Comparison of ENCODE assay signal across 9 cellular contexts in genomic region chr6:56683882-56684281, GRCh38. TPM values are rescaled to one million over a fixed set of nuclear protein-coding genes. Genes with fewer than 3 reads are reported as not detected.
DNase-seq lines count a peak whose midpoint lies in the region; TF ChIP-seq lines count a peak whose summit lies in the region.
"Had no signal": no experiment of that assay in that cellular context is flagged by ENCODE, and none has a peak within 500 bp of the region (broad histone marks: within the 10 kb centered on the region; RNA-seq: fewer than 3 reads in every experiment).

No MANE protein-coding gene starts in this region.

- POLR2A ChIA-PET in SK-N-SH (lab: Yijun Ruan, JAX) = no interaction called here
- POLR2A ChIA-PET in activated CD4-positive, alpha-beta memory T cell treated with anti-CD3 and anti-CD28 coated beads for 36 hours (lab: Charles Lee) = no interaction called here

- no peak overlapping the region for H3K4me3 Mint-ChIP-seq in activated CD4-positive, alpha-beta memory T cell treated with anti-CD3 and anti-CD28 coated beads for 36 hours
- H3K4me3 Mint-ChIP-seq: natural killer cell treated with Interleukin-12 subunit alpha and Interleukin-12 subunit beta and Interleukin-15 and Interleukin-18, amount 100 ng/mL, for 72 hours had no signal

- no peaks in the 10 kb centered on the region for H3K4me1 Mint-ChIP-seq in activated CD4-positive, alpha-beta memory T cell treated with anti-CD3 and anti-CD28 coated beads for 36 hours (ENCODE audit: low read depth)

- TF ChIP-seq EP300 in SK-N-SH (IDR thresholded peaks at IDR 0.05; ENCODE audit: borderline replicate concordance in 1 of 2, low read depth in 1 of 2, low read length in 1 of 2) = no peak

- no peaks in the 10 kb centered on the region for H3K36me3 Mint-ChIP-seq in activated CD4-positive, alpha-beta memory T cell treated with anti-CD3 and anti-CD28 coated beads for 36 hours
- H3K36me3 Mint-ChIP-seq: natural killer cell treated with Interleukin-12 subunit alpha and Interleukin-12 subunit beta and Interleukin-15 and Interleukin-18, amount 100 ng/mL, for 72 hours had no signal

- intact Hi-C loops in activated CD4-positive, alpha-beta memory T cell treated with anti-CD3 and anti-CD28 coated beads for 36 hours (cut with micrococcal nuclease) = no loop called here

- TF ChIP-seq CTCF in SK-N-SH (IDR thresholded peaks at IDR 0.05) (no peak), fibroblast of villous mesenchyme (IDR thresholded peaks at IDR 0.05; ENCODE audit: insufficient read depth, low read depth, low read length) (no peak)

- peaks cover 93% of the 10 kb centered on the region for H3K79me2 ChIP-seq in SK-N-SH (ENCODE audit: insufficient read depth)

- peaks cover 13% of the 10 kb centered on the region for H3F3A ChIP-seq in SK-N-SH (replicated peaks; ENCODE audit: insufficient read depth)

- H3K36me3 ChIP-seq in SK-N-SH (replicated peaks in 1 of 2; ENCODE audit: control insufficient read depth in 1 of 2, insufficient read depth in 2 of 2, low read length in 1 of 2) = peaks cover 3 to 29% of the 10 kb centered on the region in 2 experiments

- no peaks in the 10 kb centered on the region for H3K27me3 Mint-ChIP-seq in activated CD4-positive, alpha-beta memory T cell treated with anti-CD3 and anti-CD28 coated beads for 36 hours
- H3K27me3 Mint-ChIP-seq: natural killer cell treated with Interleukin-12 subunit alpha and Interleukin-12 subunit beta and Interleukin-15 and Interleukin-18, amount 100 ng/mL, for 72 hours had no signal

- DNase-seq in ELR (ENCODE audit: low read depth) = peak; percentile 93
- no peak for DNase-seq in SK-N-SH
- peak; percentile 89 for DNase-seq in fibroblast of villous mesenchyme (ENCODE audit: low read depth)
- DNase-seq in renal cortical epithelial cell (ENCODE audit: low read depth) = peak; percentile 95
- no peak for DNase-seq in germinal center (ENCODE audit: low spot score)
- no peak for DNase-seq in activated CD4-positive, alpha-beta memory T cell treated with anti-CD3 and anti-CD28 coated beads for 36 hours
- DNase-seq in C1 segment of cervical spinal cord (lab: John Stamatoyannopoulos, UW) = no peak
- no peak for DNase-seq in cerebellum (ENCODE audit: low spot score)

- 57% methylated on average over 1 of the region's 1 CpG for WGBS in SK-N-SH (ENCODE audit: low lambda C conversion rate)

- no peak overlapping the region for H3K4me3 ChIP-seq in SK-N-SH (ENCODE audit: low read depth in 2 of 2, low read length in 1 of 2)
- H3K4me3 ChIP-seq in fibroblast of villous mesenchyme (ENCODE audit: low read depth, low read length) = no peak overlapping the region

- H3K4me1 ChIP-seq in SK-N-SH (ENCODE audit: control insufficient read depth in 1 of 2, insufficient read depth in 2 of 2, low read depth in 1 of 2, low read length in 1 of 2) = peaks cover 19 to 23% of the 10 kb centered on the region in 2 experiments

- H3K27ac Mint-ChIP-seq in activated CD4-positive, alpha-beta memory T cell treated with anti-CD3 and anti-CD28 coated beads for 36 hours = no peak overlapping the region
- H3K27ac Mint-ChIP-seq: natural killer cell treated with Interleukin-12 subunit alpha and Interleukin-12 subunit beta and Interleukin-15 and Interleukin-18, amount 100 ng/mL, for 72 hours had no signal

- no peaks in the 10 kb centered on the region for H3K9me2 ChIP-seq in SK-N-SH

- H3K9me3 Mint-ChIP-seq in activated CD4-positive, alpha-beta memory T cell treated with anti-CD3 and anti-CD28 coated beads for 36 hours = no peaks in the 10 kb centered on the region
- H3K9me3 Mint-ChIP-seq: natural killer cell treated with Interleukin-12 subunit alpha and Interleukin-12 subunit beta and Interleukin-15 and Interleukin-18, amount 100 ng/mL, for 72 hours had no signal

- H3K27ac ChIP-seq in SK-N-SH (ENCODE audit: low read depth in 2 of 2, low read length in 1 of 2) = peak overlapping the region in 1 of 2 experiments; percentile 77; a peak in 2 of 4 replicates

- H3K9ac ChIP-seq in SK-N-SH = peak overlapping the region; percentile 27; the same call in 1 of the 2 replicates

- peak overlapping the region; percentile 43; the same call in 1 of the 2 replicates for H3K4me2 ChIP-seq in SK-N-SH

- no peak overlapping the region for H2AFZ ChIP-seq in SK-N-SH (ENCODE audit: low read depth)

- H3K27me3 ChIP-seq in SK-N-SH (ENCODE audit: insufficient read depth) = no peaks in the 10 kb centered on the region

- TF ChIP-seq RAD21 in SK-N-SH (IDR thresholded peaks at IDR 0.05; ENCODE audit: low read length) = no peak

- H4K20me1 ChIP-seq in SK-N-SH (ENCODE audit: insufficient read depth) = peaks cover 3% of the 10 kb centered on the region; the same call in 1 of the 2 replicates

- CTCF ChIA-PET in SK-N-SH (lab: Yijun Ruan, JAX) = interaction anchor here (1.0 to 2.6 kb wide), 4 partner anchors 15 to 168 kb away, joined by 3 to 16 read pairs (median 4); no protein-coding TSS in a partner anchor
- CTCF ChIA-PET in activated CD4-positive, alpha-beta memory T cell treated with anti-CD3 and anti-CD28 coated beads for 36 hours (lab: Charles Lee) = no interaction called here

- no peaks in the 10 kb centered on the region for H3K9me3 ChIP-seq in SK-N-SH

TF ChIP-seq in SK-N-SH, 30 proteins besides CTCF, POLR2A, EP300 and RAD21:
- 0 out of 2 replicates have a peak, but pooled peaks have one; percentile 21 for TF ChIP-seq FOSL2 (IDR thresholded peaks at IDR 0.05; ENCODE audit: borderline replicate concordance, low read depth)
- TF ChIP-seq SIN3A (IDR thresholded peaks at IDR 0.05; ENCODE audit: borderline replicate concordance, low read depth, low read length) = no peak
- peak; percentile 29; the same call in 1 of the 2 replicates for TF ChIP-seq JUND (IDR thresholded peaks at IDR 0.05)
- TF ChIP-seq, protein P1, sequence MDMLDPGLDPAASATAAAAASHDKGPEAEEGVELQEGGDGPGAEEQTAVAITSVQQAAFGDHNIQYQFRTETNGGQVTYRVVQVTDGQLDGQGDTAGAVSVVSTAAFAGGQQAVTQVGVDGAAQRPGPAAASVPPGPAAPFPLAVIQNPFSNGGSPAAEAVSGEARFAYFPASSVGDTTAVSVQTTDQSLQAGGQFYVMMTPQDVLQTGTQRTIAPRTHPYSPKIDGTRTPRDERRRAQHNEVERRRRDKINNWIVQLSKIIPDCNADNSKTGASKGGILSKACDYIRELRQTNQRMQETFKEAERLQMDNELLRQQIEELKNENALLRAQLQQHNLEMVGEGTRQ (IDR thresholded peaks at IDR 0.05; ENCODE audit: borderline replicate concordance, low read depth, low read length) = no peak
- TF ChIP-seq MEF2A (IDR thresholded peaks at IDR 0.05; ENCODE audit: borderline replicate concordance, low read depth) = peak; percentile 90
- TF ChIP-seq MAX (IDR thresholded peaks at IDR 0.05; ENCODE audit: low read depth) = no peak
- TF ChIP-seq TCF12 (IDR thresholded peaks at IDR 0.05) = peak; percentile 47
- TF ChIP-seq RFX5 (IDR thresholded peaks at IDR 0.05; ENCODE audit: low read length) = no peak
- TF ChIP-seq FOXJ3 (CRISPR knock-in tag; IDR thresholded peaks at IDR 0.05) = no peak

RNA-seq across cellular contexts. Expression of gene DST, which starts 41.2 kb away (rescaled TPM):
- polyA plus RNA-seq in SK-N-SH (2012; rRNA removed) = 64.3 and 64.5 TPM in 2 replicates
- polyA plus RNA-seq in SK-N-SH (2012; cell fraction: cytosol; rRNA removed) = 52.4 and 54.5 TPM in 2 replicates
- 282 and 332 TPM in 2 replicates for polyA plus RNA-seq in SK-N-SH (2012; cell fraction: nucleus; rRNA removed)
- 312 and 509 TPM in 2 replicates for total RNA-seq in fibroblast of villous mesenchyme
- total RNA-seq in renal cortical epithelial cell = 114 and 419 TPM in 2 replicates
- total RNA-seq in activated CD4-positive, alpha-beta memory T cell treated with anti-CD3 and anti-CD28 coated beads for 36 hours = 1 to 10 TPM; 5.7 to 6.2 TPM
- 383 TPM for total RNA-seq in cerebellum

Comparison
In these comparisons a context has a peak if more than half of its experiments do, and no peak if none do; other contexts are left out.
1. DNase-seq: peak in ELR (single experiment), fibroblast of villous mesenchyme (single experiment) and renal cortical epithelial cell (single experiment); none in SK-N-SH (single experiment), germinal center (single experiment), activated CD4-positive, alpha-beta memory T cell treated with anti-CD3 and anti-CD28 coated beads for 36 hours (single experiment), C1 segment of cervical spinal cord (0 of 14) and cerebellum (single experiment).
2. RNA of gene DST, which starts 41.2 kb away (total RNA-seq): 312 to 509 TPM in fibroblast of villous mesenchyme, 114 to 419 TPM in renal cortical epithelial cell and 383 TPM in cerebellum (single experiment); 5.7 to 6.2 TPM in activated CD4-positive, alpha-beta memory T cell treated with anti-CD3 and anti-CD28 coated beads for 36 hours; every median in the first group is over 10 times any median in the second.